In genomic region chr6:106773956-106774629, GRCh38 we compare ENCODE assay signal across 1 cellular context.
TF ChIP-seq lines count a peak whose summit lies in the region.

No MANE protein-coding gene starts in this region.

TF ChIP-seq in GM23338, 12 proteins besides CTCF, POLR2A, EP300 and RAD21 (continued from another document):
- TF ChIP-seq, protein P1, sequence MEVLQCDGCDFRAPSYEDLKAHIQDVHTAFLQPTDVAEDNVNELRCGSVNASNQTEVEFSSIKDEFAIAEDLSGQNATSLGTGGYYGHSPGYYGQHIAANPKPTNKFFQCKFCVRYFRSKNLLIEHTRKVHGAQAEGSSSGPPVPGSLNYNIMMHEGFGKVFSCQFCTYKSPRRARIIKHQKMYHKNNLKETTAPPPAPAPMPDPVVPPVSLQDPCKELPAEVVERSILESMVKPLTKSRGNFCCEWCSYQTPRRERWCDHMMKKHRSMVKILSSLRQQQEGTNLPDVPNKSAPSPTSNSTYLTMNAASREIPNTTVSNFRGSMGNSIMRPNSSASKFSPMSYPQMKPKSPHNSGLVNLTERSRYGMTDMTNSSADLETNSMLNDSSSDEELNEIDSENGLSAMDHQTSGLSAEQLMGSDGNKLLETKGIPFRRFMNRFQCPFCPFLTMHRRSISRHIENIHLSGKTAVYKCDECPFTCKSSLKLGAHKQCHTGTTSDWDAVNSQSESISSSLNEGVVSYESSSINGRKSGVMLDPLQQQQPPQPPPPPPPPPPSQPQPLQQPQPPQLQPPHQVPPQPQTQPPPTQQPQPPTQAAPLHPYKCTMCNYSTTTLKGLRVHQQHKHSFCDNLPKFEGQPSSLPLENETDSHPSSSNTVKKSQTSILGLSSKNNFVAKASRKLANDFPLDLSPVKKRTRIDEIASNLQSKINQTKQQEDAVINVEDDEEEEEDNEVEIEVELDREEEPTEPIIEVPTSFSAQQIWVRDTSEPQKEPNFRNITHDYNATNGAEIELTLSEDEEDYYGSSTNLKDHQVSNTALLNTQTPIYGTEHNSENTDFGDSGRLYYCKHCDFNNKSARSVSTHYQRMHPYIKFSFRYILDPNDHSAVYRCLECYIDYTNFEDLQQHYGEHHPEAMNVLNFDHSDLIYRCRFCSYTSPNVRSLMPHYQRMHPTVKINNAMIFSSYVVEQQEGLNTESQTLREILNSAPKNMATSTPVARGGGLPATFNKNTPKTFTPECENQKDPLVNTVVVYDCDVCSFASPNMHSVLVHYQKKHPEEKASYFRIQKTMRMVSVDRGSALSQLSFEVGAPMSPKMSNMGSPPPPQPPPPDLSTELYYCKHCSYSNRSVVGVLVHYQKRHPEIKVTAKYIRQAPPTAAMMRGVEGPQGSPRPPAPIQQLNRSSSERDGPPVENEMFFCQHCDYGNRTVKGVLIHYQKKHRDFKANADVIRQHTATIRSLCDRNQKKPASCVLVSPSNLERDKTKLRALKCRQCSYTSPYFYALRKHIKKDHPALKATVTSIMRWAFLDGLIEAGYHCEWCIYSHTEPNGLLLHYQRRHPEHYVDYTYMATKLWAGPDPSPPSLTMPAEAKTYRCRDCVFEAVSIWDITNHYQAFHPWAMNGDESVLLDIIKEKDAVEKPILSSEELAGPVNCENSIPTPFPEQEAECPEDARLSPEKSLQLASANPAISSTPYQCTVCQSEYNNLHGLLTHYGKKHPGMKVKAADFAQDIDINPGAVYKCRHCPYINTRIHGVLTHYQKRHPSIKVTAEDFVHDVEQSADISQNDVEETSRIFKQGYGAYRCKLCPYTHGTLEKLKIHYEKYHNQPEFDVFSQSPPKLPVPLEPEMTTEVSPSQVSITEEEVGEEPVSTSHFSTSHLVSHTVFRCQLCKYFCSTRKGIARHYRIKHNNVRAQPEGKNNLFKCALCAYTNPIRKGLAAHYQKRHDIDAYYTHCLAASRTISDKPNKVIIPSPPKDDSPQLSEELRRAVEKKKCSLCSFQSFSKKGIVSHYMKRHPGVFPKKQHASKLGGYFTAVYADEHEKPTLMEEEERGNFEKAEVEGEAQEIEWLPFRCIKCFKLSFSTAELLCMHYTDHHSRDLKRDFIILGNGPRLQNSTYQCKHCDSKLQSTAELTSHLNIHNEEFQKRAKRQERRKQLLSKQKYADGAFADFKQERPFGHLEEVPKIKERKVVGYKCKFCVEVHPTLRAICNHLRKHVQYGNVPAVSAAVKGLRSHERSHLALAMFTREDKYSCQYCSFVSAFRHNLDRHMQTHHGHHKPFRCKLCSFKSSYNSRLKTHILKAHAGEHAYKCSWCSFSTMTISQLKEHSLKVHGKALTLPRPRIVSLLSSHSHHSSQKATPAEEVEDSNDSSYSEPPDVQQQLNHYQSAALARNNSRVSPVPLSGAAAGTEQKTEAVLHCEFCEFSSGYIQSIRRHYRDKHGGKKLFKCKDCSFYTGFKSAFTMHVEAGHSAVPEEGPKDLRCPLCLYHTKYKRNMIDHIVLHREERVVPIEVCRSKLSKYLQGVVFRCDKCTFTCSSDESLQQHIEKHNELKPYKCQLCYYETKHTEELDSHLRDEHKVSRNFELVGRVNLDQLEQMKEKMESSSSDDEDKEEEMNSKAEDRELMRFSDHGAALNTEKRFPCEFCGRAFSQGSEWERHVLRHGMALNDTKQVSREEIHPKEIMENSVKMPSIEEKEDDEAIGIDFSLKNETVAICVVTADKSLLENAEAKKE (CRISPR knock-in tag; IDR thresholded peaks at IDR 0.05) = no peak
- no peak for TF ChIP-seq STAT1 (IDR thresholded peaks at IDR 0.05; ENCODE audit: unreplicated experiment)
- no peak for TF ChIP-seq ZNF114 (CRISPR knock-in tag; IDR thresholded peaks at IDR 0.05)
- no peak for TF ChIP-seq ZNF331 (CRISPR knock-in tag; IDR thresholded peaks at IDR 0.05; ENCODE audit: low read depth)
- TF ChIP-seq EZH2phosphoT487 (IDR thresholded peaks at IDR 0.05; ENCODE audit: unreplicated experiment) = no peak
- TF ChIP-seq REST (IDR thresholded peaks at IDR 0.05; ENCODE audit: unreplicated experiment) = no peak
- no peak for TF ChIP-seq POLR2AphosphoS5 (IDR thresholded peaks at IDR 0.05; ENCODE audit: low read depth)
- TF ChIP-seq CREB1 (CRISPR knock-in tag; IDR thresholded peaks at IDR 0.05; ENCODE audit: low read depth) = no peak
- no peak for TF ChIP-seq JUNB (IDR thresholded peaks at IDR 0.05; ENCODE audit: unreplicated experiment)
